ENCODE assay signal across 2 cellular contexts in the genomic region with DNA sequence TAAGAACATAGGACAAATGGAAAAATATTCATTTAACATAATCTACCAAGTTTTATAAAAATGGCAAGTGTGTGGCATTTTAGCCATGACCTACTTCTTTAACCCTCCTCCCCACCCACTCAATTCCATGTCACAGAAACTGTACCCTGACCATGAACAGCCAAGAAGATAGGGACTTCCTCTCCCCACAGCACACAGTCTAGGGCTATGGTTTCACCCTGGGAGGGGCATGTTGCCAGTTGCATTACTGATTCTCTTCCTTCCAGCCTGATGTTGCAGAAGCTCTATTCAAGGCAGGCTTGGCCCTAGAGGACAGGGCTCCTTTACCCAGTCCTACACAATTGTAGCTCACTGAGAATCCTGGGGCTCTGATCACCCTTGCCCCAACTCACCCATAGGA.
TF ChIP-seq lines count a peak whose summit lies in the region.

No MANE protein-coding gene starts in this region.

TF ChIP-seq in HepG2, 621 proteins besides CTCF, POLR2A, EP300 and RAD21:
- TF ChIP-seq ZNF207 (IDR thresholded peaks at IDR 0.05; ENCODE audit: borderline replicate concordance) (no peak), RXRA (CRISPR knock-in tag; IDR thresholded peaks at IDR 0.05) (no peak)
- TF ChIP-seq, protein P1, sequence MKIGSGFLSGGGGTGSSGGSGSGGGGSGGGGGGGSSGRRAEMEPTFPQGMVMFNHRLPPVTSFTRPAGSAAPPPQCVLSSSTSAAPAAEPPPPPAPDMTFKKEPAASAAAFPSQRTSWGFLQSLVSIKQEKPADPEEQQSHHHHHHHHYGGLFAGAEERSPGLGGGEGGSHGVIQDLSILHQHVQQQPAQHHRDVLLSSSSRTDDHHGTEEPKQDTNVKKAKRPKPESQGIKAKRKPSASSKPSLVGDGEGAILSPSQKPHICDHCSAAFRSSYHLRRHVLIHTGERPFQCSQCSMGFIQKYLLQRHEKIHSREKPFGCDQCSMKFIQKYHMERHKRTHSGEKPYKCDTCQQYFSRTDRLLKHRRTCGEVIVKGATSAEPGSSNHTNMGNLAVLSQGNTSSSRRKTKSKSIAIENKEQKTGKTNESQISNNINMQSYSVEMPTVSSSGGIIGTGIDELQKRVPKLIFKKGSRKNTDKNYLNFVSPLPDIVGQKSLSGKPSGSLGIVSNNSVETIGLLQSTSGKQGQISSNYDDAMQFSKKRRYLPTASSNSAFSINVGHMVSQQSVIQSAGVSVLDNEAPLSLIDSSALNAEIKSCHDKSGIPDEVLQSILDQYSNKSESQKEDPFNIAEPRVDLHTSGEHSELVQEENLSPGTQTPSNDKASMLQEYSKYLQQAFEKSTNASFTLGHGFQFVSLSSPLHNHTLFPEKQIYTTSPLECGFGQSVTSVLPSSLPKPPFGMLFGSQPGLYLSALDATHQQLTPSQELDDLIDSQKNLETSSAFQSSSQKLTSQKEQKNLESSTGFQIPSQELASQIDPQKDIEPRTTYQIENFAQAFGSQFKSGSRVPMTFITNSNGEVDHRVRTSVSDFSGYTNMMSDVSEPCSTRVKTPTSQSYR (CRISPR knock-in tag; IDR thresholded peaks at IDR 0.05; ENCODE audit: borderline replicate concordance), result no peak

TF ChIP-seq in IMR-90, 13 proteins besides CTCF, POLR2A, EP300 and RAD21:
- TF ChIP-seq FOS (IDR thresholded peaks at IDR 0.05; ENCODE audit: low read depth, low read length) (no peak), MAZ (IDR thresholded peaks at IDR 0.05; ENCODE audit: borderline replicate concordance, low read depth, low read length) (no peak), BHLHE40 (IDR thresholded peaks at IDR 0.05; ENCODE audit: low read depth, low read length) (no peak), ELK1 (IDR thresholded peaks at IDR 0.05; ENCODE audit: borderline replicate concordance, low read depth, low read length) (no peak), RCOR1 (IDR thresholded peaks at IDR 0.05; ENCODE audit: insufficient replicate concordance, low read length) (no peak), MAFK (IDR thresholded peaks at IDR 0.05; ENCODE audit: low read depth, low read length) (no peak), CEBPB (IDR thresholded peaks at IDR 0.05; ENCODE audit: low read depth, low read length) (no peak), NFE2L2 (IDR thresholded peaks at IDR 0.05; ENCODE audit: low read depth, low read length) (no peak), MXI1 (IDR thresholded peaks at IDR 0.05; ENCODE audit: borderline replicate concordance, low read depth, low read length) (no peak), SMC3 (IDR thresholded peaks at IDR 0.05; ENCODE audit: low read depth, low read length) (no peak), CHD1 (IDR thresholded peaks at IDR 0.05; ENCODE audit: low read depth, low read length) (no peak)
- TF ChIP-seq, protein P2, sequence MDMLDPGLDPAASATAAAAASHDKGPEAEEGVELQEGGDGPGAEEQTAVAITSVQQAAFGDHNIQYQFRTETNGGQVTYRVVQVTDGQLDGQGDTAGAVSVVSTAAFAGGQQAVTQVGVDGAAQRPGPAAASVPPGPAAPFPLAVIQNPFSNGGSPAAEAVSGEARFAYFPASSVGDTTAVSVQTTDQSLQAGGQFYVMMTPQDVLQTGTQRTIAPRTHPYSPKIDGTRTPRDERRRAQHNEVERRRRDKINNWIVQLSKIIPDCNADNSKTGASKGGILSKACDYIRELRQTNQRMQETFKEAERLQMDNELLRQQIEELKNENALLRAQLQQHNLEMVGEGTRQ (IDR thresholded peaks at IDR 0.05; ENCODE audit: low read depth, low read length), result no peak
